Comparison of ENCODE assay signal across 1 cellular context in genomic region chr9:3912817-3913216, GRCh38.
TF ChIP-seq lines count a peak whose summit lies in the region.

No MANE protein-coding gene starts in this region.

TF ChIP-seq in IMR-90, 13 proteins besides CTCF, POLR2A, EP300 and RAD21:
- TF ChIP-seq BHLHE40 (IDR thresholded peaks at IDR 0.05; ENCODE audit: low read depth, low read length) = no peak
